ENCODE assay signal across 15 cellular contexts in the genomic region with DNA sequence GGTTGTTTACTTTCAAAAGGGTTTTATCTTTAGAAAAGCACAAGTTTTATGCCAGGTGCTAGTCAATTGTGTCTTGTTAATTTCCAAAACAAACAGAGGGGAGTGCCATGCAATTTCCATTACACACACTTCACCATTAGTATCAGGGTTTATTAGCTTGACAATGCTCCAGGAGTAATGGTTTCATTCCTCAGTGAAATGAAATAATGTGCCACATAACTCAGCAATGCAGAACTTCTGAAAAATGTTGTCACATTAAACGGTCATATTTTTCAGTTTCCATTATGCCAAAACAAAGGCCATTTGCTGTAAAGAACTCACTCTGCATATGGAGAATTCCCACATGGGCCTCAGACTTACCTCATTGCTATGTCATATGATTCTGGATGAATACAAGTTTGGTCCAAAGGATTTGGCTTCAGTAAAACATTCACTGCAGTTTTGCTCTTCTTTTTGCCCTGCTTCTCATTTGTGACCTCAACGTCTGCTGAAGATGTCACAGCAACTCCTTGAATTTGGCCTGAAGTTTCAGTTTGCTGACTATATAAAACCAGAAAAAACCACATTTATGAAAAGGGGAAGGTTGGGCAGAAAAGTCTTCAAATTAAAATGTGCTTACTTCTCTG.
A peak's percentile ranks its signal among the peaks of the same experiment; 100 is the strongest.
DNase-seq lines count a peak whose midpoint lies in the region; ATAC-seq and TF ChIP-seq lines count a peak whose summit lies in the region.
"Had no signal": no experiment of that assay in that cellular context is flagged by ENCODE, and none has a peak within 500 bp of the region (broad histone marks: within the 10 kb centered on the region; RNA-seq: fewer than 3 reads in every experiment).

No MANE protein-coding gene starts in this region.

- H3K23ac ChIP-seq in neuronal stem cell (ENCODE audit: low read depth, low read length, poor library complexity): no peak overlapping the region

- H3K4me1 ChIP-seq in HEK293 (ENCODE audit: control insufficient read depth, insufficient read depth, low read length): peaks cover 4% of the 10 kb centered on the region; the same call in 1 of the 2 replicates
- no peaks in the 10 kb centered on the region for H3K4me1 ChIP-seq in neuronal stem cell (ENCODE audit: control insufficient read depth in 2 of 2, insufficient read depth in 1 of 2, low read depth in 1 of 2, low read length in 2 of 2)
- H3K4me1 ChIP-seq: BLaER1, esophagus squamous epithelium had no signal

- no peak overlapping the region for H2AFZ ChIP-seq in neuronal stem cell (ENCODE audit: low read length)

- no CpG with 5 or more reads among the region's 2 CpGs for WGBS in neuronal stem cell (ENCODE audit: extremely low coverage in 2 of 2, insufficient read length in 2 of 2, insufficient replicate concordance in 1 of 2), 2 donors

- peaks cover 5 to 13% of the 10 kb centered on the region in 2 donors for H3K36me3 Mint-ChIP-seq in activated T-cell treated with anti-CD3 and anti-CD28 coated beads, Interleukin-2, amount 50 U/mL, for 72 hours (ENCODE audit: insufficient read depth in 2 of 2)

- H2BK15ac ChIP-seq in neuronal stem cell (ENCODE audit: low read length): no peak overlapping the region

- no peaks in the 10 kb centered on the region for H3K27me3 ChIP-seq in neuronal stem cell (ENCODE audit: control insufficient read depth in 3 of 3, insufficient read depth in 3 of 3, low read depth in 1 of 3, low read length in 3 of 3)
- H3K27me3 ChIP-seq: BLaER1, esophagus squamous epithelium had no signal

- H3K9me3 ChIP-seq in HEK293 (ENCODE audit: control insufficient read depth, insufficient read depth, low read depth, low read length) (no peaks in the 10 kb centered on the region), neuronal stem cell (replicated peaks in 1 of 2; ENCODE audit: control insufficient read depth in 2 of 2, insufficient read depth in 1 of 2, low read depth in 1 of 2, low read length in 2 of 2) (no peaks in the 10 kb centered on the region)
- H3K9me3 ChIP-seq: BLaER1, esophagus squamous epithelium had no signal

- in situ Hi-C loops in SK-MEL-5 (cut with HindIII; ENCODE audit: low pct_unique_long_range_greater_than_20kb, low sequenced_read_pairs): no loop called here

- H3K9me3 Mint-ChIP-seq in activated T-cell treated with anti-CD3 and anti-CD28 coated beads, Interleukin-2, amount 50 U/mL, for 72 hours: no peaks in the 10 kb centered on the region
- H3K9me3 Mint-ChIP-seq: activated T-helper 1 cell treated with anti-CD3 and anti-CD28 coated beads, Interleukin-12 subunit alpha, Interleukin-12 subunit beta, Interleukin-2, Interleukin-4 antibody, amounts not matched to agents 30 ng/mL and 10 ng/mL and 1 ng/mL, durations not matched to agents 14 hours and 24 hours and 36 hours; naive thymus-derived CD4-positive, alpha-beta T cell; T-cell had no signal

- H3K4me1 Mint-ChIP-seq in activated T-cell treated with anti-CD3 and anti-CD28 coated beads, Interleukin-2, amount 50 U/mL, for 72 hours (ENCODE audit: low read depth): no peaks in the 10 kb centered on the region
- H3K4me1 Mint-ChIP-seq: naive thymus-derived CD4-positive, alpha-beta T cell; T-cell had no signal

- H2BK5ac ChIP-seq in neuronal stem cell (ENCODE audit: low read length): no peak overlapping the region

- H3K4me2 ChIP-seq in neuronal stem cell (ENCODE audit: insufficient read depth, low read length, poor library complexity, severe bottlenecking): no peak overlapping the region
- H3K4me2 ChIP-seq: BLaER1 had no signal

- ATAC-seq in GM21360 (IDR thresholded peaks at IDR 0.05; ENCODE audit: unreplicated experiment) (no peak), GM18907 (IDR thresholded peaks at IDR 0.05; ENCODE audit: unreplicated experiment) (no peak)
- ATAC-seq in activated T-cell treated with anti-CD3 and anti-CD28 coated beads, Interleukin-2, amount 50 U/mL, for 72 hours (replicated peaks in 1 of 2): no peak
- ATAC-seq: naive thymus-derived CD4-positive, alpha-beta T cell; T-cell had no signal

- no peak overlapping the region for H3K9ac ChIP-seq in neuronal stem cell (ENCODE audit: low read depth, low read length, poor library complexity)
- H3K9ac ChIP-seq: BLaER1 had no signal

- H3K4me3 ChIP-seq in HEK293 (ENCODE audit: low read depth, low read length) (no peak overlapping the region), neuronal stem cell (ENCODE audit: low read length in 2 of 2) (no peak overlapping the region)
- H3K4me3 ChIP-seq: BLaER1, esophagus squamous epithelium had no signal

- no peak overlapping the region for H3K4me3 Mint-ChIP-seq in activated T-cell treated with anti-CD3 and anti-CD28 coated beads, Interleukin-2, amount 50 U/mL, for 72 hours
- H3K4me3 Mint-ChIP-seq: activated T-helper 1 cell treated with anti-CD3 and anti-CD28 coated beads, Interleukin-12 subunit alpha, Interleukin-12 subunit beta, Interleukin-2, Interleukin-4 antibody, amounts not matched to agents 30 ng/mL and 10 ng/mL and 1 ng/mL, durations not matched to agents 14 hours and 24 hours and 36 hours; naive thymus-derived CD4-positive, alpha-beta T cell; T-cell had no signal

- H3K79me1 ChIP-seq in neuronal stem cell (ENCODE audit: low read depth, low read length): no peaks in the 10 kb centered on the region

- H2BK12ac ChIP-seq in neuronal stem cell (ENCODE audit: low read length): no peak overlapping the region

- H2BK120ac ChIP-seq in neuronal stem cell (ENCODE audit: low read depth, low read length): no peak overlapping the region

- H2AK5ac ChIP-seq in neuronal stem cell (ENCODE audit: low read depth, low read length): no peak overlapping the region

- H3K27ac ChIP-seq in HEK293 (ENCODE audit: extremely low read depth, low read depth, low read length): no peak overlapping the region
- no peak overlapping the region for H3K27ac ChIP-seq in neuronal stem cell (replicated peaks; ENCODE audit: low read length)
- H3K27ac ChIP-seq: BLaER1 had no signal

- H3K4ac ChIP-seq in neuronal stem cell (ENCODE audit: low read length): no peak overlapping the region

- no peak overlapping the region for H3K14ac ChIP-seq in neuronal stem cell (ENCODE audit: low read length)

- no peak overlapping the region for H4K91ac ChIP-seq in neuronal stem cell (ENCODE audit: low read depth, low read length, poor library complexity)

- no peak overlapping the region for H4K8ac ChIP-seq in neuronal stem cell (ENCODE audit: low read depth, low read length)

- POLR2A ChIA-PET in HEK293 (lab: Yijun Ruan, JAX): no interaction called here

- H3K27ac Mint-ChIP-seq in activated T-cell treated with anti-CD3 and anti-CD28 coated beads, Interleukin-2, amount 50 U/mL, for 72 hours: no peak overlapping the region
- H3K27ac Mint-ChIP-seq: activated T-helper 1 cell treated with anti-CD3 and anti-CD28 coated beads, Interleukin-12 subunit alpha, Interleukin-12 subunit beta, Interleukin-2, Interleukin-4 antibody, amounts not matched to agents 30 ng/mL and 10 ng/mL and 1 ng/mL, durations not matched to agents 14 hours and 24 hours and 36 hours; naive thymus-derived CD4-positive, alpha-beta T cell; T-cell had no signal

- TF ChIP-seq CTCF in HEK293 (tag by site-specific recombination; IDR thresholded peaks at IDR 0.05): no peak

- H3K18ac ChIP-seq in neuronal stem cell (ENCODE audit: low read length): no peak overlapping the region

- no peaks in the 10 kb centered on the region for H3K27me3 Mint-ChIP-seq in activated T-cell treated with anti-CD3 and anti-CD28 coated beads, Interleukin-2, amount 50 U/mL, for 72 hours (ENCODE audit: low read depth)
- H3K27me3 Mint-ChIP-seq: naive thymus-derived CD4-positive, alpha-beta T cell; T-cell had no signal

- DNase-seq in AG08396 (ENCODE audit: low spot score): peak; percentile 6
- DNase-seq in SK-MEL-5 (ENCODE audit: low read depth, low spot score): peak; percentile 86
- peak; percentile 30 for DNase-seq in iPS DF 19.7 (ENCODE audit: low read depth, low spot score)
- no peak for DNase-seq in neuronal stem cell (ENCODE audit: low spot score)
- no peak for DNase-seq in activated T-cell treated with anti-CD3 and anti-CD28 coated beads, Interleukin-2, amount 50 U/mL, for 72 hours
- DNase-seq: activated CD4-positive, alpha-beta T cell treated with anti-CD3 and anti-CD28 coated beads for 4 hours; esophagus squamous epithelium; naive thymus-derived CD4-positive, alpha-beta T cell; stimulated activated CD4-positive, alpha-beta T cell treated with anti-CD3 and anti-CD28 coated beads, Interleukin-12 subunit alpha, Interleukin-12 subunit beta, amount 100 ng/mL, for 4 hours; T-cell had no signal

- CTCF ChIA-PET in HEK293 (lab: Yijun Ruan, JAX): interaction anchor here (0.6 kb wide), 1 partner anchor 190 kb away, joined by 3 read pairs; no protein-coding TSS in a partner anchor

- H3K36me3 ChIP-seq in HEK293 (ENCODE audit: control insufficient read depth in 2 of 2, insufficient read depth in 1 of 2, low read length in 2 of 2) (peaks cover 6 to 8% of the 10 kb centered on the region in 2 experiments), neuronal stem cell (replicated peaks in 1 of 2; ENCODE audit: control insufficient read depth in 2 of 2, insufficient read depth in 2 of 2, low read length in 2 of 2) (peaks cover 2 to 39% of the 10 kb centered on the region in 2 donors)

TF ChIP-seq in HEK293, 187 proteins besides CTCF, POLR2A, EP300 and RAD21 (continues in another document):
- TF ChIP-seq WT1 (tag by site-specific recombination; IDR thresholded peaks at IDR 0.05) (peak; percentile 57; the same call in 1 of the 2 replicates), ZNF18 (tag by site-specific recombination; IDR thresholded peaks at IDR 0.05) (no peak), ZNF843 (tag by site-specific recombination; IDR thresholded peaks at IDR 0.05) (peak; percentile 52; the same call in 1 of the 2 replicates), ZBTB6 (tag by site-specific recombination; IDR thresholded peaks at IDR 0.05) (no peak)

Comparison
In these comparisons a context has a peak if more than half of its experiments do, and no peak if none do; other contexts are left out.
1. DNase-seq: peak in AG08396 (single experiment), SK-MEL-5 (single experiment) and iPS DF 19.7 (single experiment); none in neuronal stem cell (single experiment) and activated T-cell treated with anti-CD3 and anti-CD28 coated beads, Interleukin-2, amount 50 U/mL, for 72 hours (0 of 2).